ENCODE assay signal across 25 cellular contexts in the genomic region with DNA sequence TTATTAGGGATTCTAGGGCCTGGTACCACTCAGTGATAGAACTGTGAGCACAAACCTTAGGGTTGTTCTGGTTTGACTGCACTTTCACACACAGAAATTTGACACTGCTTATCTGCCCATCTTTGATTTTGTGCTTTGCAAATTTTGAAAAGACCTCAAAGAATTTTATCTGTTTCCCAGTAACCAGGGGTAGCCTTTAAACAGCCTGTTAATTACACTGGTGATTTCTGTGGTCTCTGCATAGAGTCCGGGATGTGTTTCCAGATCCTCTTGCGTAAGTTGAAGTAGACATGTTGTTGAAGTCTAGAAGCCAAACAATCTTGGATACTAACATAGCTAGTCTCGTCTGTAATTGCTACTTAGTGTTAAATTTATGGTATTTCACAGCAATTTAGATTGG.
A peak's percentile ranks its signal among the peaks of the same experiment; 100 is the strongest.
DNase-seq lines count a peak whose midpoint lies in the region; ATAC-seq and TF ChIP-seq lines count a peak whose summit lies in the region.
"Had no signal": no experiment of that assay in that cellular context is flagged by ENCODE, and none has a peak within 500 bp of the region (broad histone marks: within the 10 kb centered on the region; RNA-seq: fewer than 3 reads in every experiment).

No MANE protein-coding gene starts in this region.

- peak overlapping the region; percentile 44 for H3K27ac ChIP-seq in cardiac muscle cell
- H3K27ac ChIP-seq in left ventricle myocardium inferior (replicated peaks): no peak overlapping the region
- H3K27ac ChIP-seq in subcutaneous abdominal adipose tissue (ENCODE audit: low read depth, low read length): peak overlapping the region; percentile 73
- H3K27ac ChIP-seq: 22Rv1, tibial artery, WERI-Rb-1 had no signal

- H3K9me3 ChIP-seq in cardiac muscle cell (ENCODE audit: low read depth) (no peaks in the 10 kb centered on the region), left ventricle myocardium inferior (replicated peaks) (peaks cover 8% of the 10 kb centered on the region), subcutaneous abdominal adipose tissue (ENCODE audit: control insufficient read depth in 5 of 5, low read length in 5 of 5) (peaks cover 0 to 2% (median 0%) of the 10 kb centered on the region in 5 donors)
- H3K9me3 ChIP-seq: tibial artery had no signal

- DNase-seq in cardiac muscle cell (ENCODE audit: low read depth in 1 of 2, low spot score in 1 of 2) (peak in 1 of 2 donors; percentile 78), left ventricle myocardium inferior (no peak), amniotic epithelial cell (ENCODE audit: low read depth) (peak; percentile 100), iris pigment epithelial cell (ENCODE audit: low read depth) (peak; percentile 84), NCI-H1694 treated with DMSO at 0.1 percent for 48 hours (lab: John Stamatoyannopoulos, UW) (no peak)
- DNase-seq: cortex of kidney; DMS53; foreskin fibroblast; islet precursor cell; NCI-H1105; NCI-H2081 treated with DMSO at 0.1 percent for 48 hours; occipital lobe; RPMI8226; SK-N-SH; stimulated activated CD4-positive, alpha-beta T cell treated with anti-CD3 and anti-CD28 coated beads, Interleukin-12 subunit alpha, Interleukin-12 subunit beta, amount 100 ng/mL, for 4 hours; stimulated activated CD4-positive, alpha-beta T cell treated with anti-CD3 and anti-CD28 coated beads, Interleukin-4, amount 100 ng/mL, for 4 hours; T-helper 2 cell; tibial artery; WERI-Rb-1 had no signal

- no peaks in the 10 kb centered on the region for H3K27me3 ChIP-seq in cardiac muscle cell
- H3K27me3 ChIP-seq in left ventricle myocardium inferior (ENCODE audit: low read depth): no peaks in the 10 kb centered on the region
- no peaks in the 10 kb centered on the region for H3K27me3 ChIP-seq in subcutaneous abdominal adipose tissue (ENCODE audit: control insufficient read depth in 5 of 5, insufficient read depth in 4 of 5, low read length in 5 of 5)
- H3K27me3 ChIP-seq: tibial artery had no signal

- peaks cover 36% of the 10 kb centered on the region for H3K4me1 ChIP-seq in cardiac muscle cell (ENCODE audit: low read depth)
- no peaks in the 10 kb centered on the region for H3K4me1 ChIP-seq in left ventricle myocardium inferior
- H3K4me1 ChIP-seq in subcutaneous abdominal adipose tissue (ENCODE audit: control insufficient read depth in 5 of 5, insufficient read depth in 5 of 5, low read length in 5 of 5): peaks cover 2 to 69% (median 44%) of the 10 kb centered on the region in 5 donors

- H3K36me3 ChIP-seq in cardiac muscle cell (peaks cover 15% of the 10 kb centered on the region), left ventricle myocardium inferior (peaks cover 20% of the 10 kb centered on the region), subcutaneous abdominal adipose tissue (ENCODE audit: control insufficient read depth in 5 of 5, insufficient read depth in 5 of 5, low read length in 5 of 5) (no peaks in the 10 kb centered on the region)

- ATAC-seq in GM18517 (IDR thresholded peaks at IDR 0.05; ENCODE audit: unreplicated experiment) (no peak), GM19397 (IDR thresholded peaks at IDR 0.05; ENCODE audit: unreplicated experiment) (no peak)
- ATAC-seq: activated T-helper 17 cell treated with anti-CD3 and anti-CD28 coated beads, Interleukin-2, amount 50 U/mL, for 72 hours had no signal

- TF ChIP-seq CTCF in cardiac muscle cell (IDR thresholded peaks at IDR 0.05; ENCODE audit: low read depth, low read length) (no peak), left ventricle myocardium inferior (IDR thresholded peaks at IDR 0.05; ENCODE audit: borderline replicate concordance) (no peak)

- H3K9ac ChIP-seq in subcutaneous abdominal adipose tissue (ENCODE audit: low read length in 5 of 5): no peak overlapping the region
- H3K9ac ChIP-seq: SK-N-SH had no signal

- intact Hi-C loops in left ventricle myocardium inferior (cut with micrococcal nuclease): no loop called here

- H3K4me3 ChIP-seq in cardiac muscle cell (no peak overlapping the region), left ventricle myocardium inferior (no peak overlapping the region), subcutaneous abdominal adipose tissue (ENCODE audit: low read depth in 1 of 5, low read length in 5 of 5) (no peak overlapping the region)
- H3K4me3 ChIP-seq: lung, tibial artery had no signal

Comparison
In these comparisons a context has a peak if more than half of its experiments do, and no peak if none do; other contexts are left out.
1. DNase-seq: peak in amniotic epithelial cell (single experiment) and iris pigment epithelial cell (single experiment); none in left ventricle myocardium inferior (single experiment) and NCI-H1694 treated with DMSO at 0.1 percent for 48 hours (single experiment).